Comparison of ENCODE assay signal across 29 cellular contexts in the genomic region with DNA sequence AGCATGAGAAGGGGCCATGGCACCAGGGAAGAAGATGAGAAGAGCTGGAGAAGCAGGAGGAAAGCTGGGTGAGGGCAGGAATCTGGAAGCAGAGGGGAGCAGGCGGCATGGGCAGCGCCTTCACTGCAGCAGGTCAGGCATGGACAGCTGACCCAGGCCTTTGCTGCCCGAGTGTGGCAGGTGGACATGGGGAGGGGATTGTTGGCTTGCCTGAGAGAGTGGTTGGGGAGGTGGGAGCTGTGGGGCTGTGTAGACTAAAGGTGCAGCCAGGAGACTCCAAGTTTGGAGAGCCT. TPM values are rescaled to one million over a fixed set of nuclear protein-coding genes. Genes with fewer than 3 reads are reported as not detected.
"Had no signal": no experiment of that assay in that cellular context is flagged by ENCODE, and none has a peak within 500 bp of the region (broad histone marks: within the 10 kb centered on the region; RNA-seq: fewer than 3 reads in every experiment).

No MANE protein-coding gene starts in this region.

- H3K9me3 Mint-ChIP-seq: activated naive CD4-positive, alpha-beta T cell treated with anti-CD3 and anti-CD28 coated beads, Interleukin-2, amount 50 U/mL, for 72 hours; activated naive CD8-positive, alpha-beta T cell treated with anti-CD3 and anti-CD28 coated beads, Interleukin-2, amount 50 U/mL, for 24 hours had no signal

- H3K4me3 ChIP-seq: ascending aorta, body of pancreas, K562, Peyer's patch, SJSA1 had no signal

- H3K27ac ChIP-seq: ascending aorta, body of pancreas, Peyer's patch, RWPE1, SJSA1 had no signal

- H3K36me3 Mint-ChIP-seq: activated naive CD4-positive, alpha-beta T cell treated with anti-CD3 and anti-CD28 coated beads, Interleukin-2, amount 50 U/mL, for 72 hours; WTC11 had no signal

- H3K36me3 ChIP-seq: ascending aorta, Peyer's patch, SJSA1 had no signal

- DNase-seq: activated CD4-positive, alpha-beta T cell treated with anti-CD3 and anti-CD28 coated beads for 48 hours; activated CD4-positive, alpha-beta T cell treated with anti-CD3 and anti-CD28 coated beads, Interleukin-2, amount 50 U/mL, for 4 hours; activated CD4-positive, CD25-positive, alpha-beta regulatory T cell treated with anti-CD3 and anti-CD28 coated beads, Interleukin-2, amount 50 U/mL, for 72 hours; activated naive CD4-positive, alpha-beta T cell treated with Interleukin-2 at 50 U/mL for 16 hours; activated naive CD8-positive, alpha-beta T cell treated with anti-CD3 and anti-CD28 coated beads, Interleukin-2, amount 50 U/mL, for 24 hours; activated T-cell treated with anti-CD3 and anti-CD28 coated beads, Interleukin-2, amount 50 U/mL, for 1 hour; amniotic stem cell; body of pancreas; central memory CD4-positive, alpha-beta T cell; Karpas-422; MM.1S; NCI-H1105; NCI-H1436; NCI-H1694 treated with DMSO at 0.1 percent for 48 hours; NCI-H2029 treated with DMSO at 0.1 percent for 48 hours; NCI-H510A treated with DMSO at 0.1 percent for 48 hours; NCI-H69; NK-92 treated with Interleukin-12 subunit alpha and Interleukin-12 subunit beta, amount 100 ng/mL, for 24 hours; SHP77; T-helper 9 cell had no signal

- H3K27me3 ChIP-seq: ascending aorta, body of pancreas, Peyer's patch had no signal

- H3K4me3 Mint-ChIP-seq: activated naive CD8-positive, alpha-beta T cell treated with anti-CD3 and anti-CD28 coated beads, Interleukin-2, amount 50 U/mL, for 24 hours; T-helper 1 cell treated with Interleukin-12 subunit alpha and Interleukin-12 subunit beta and Interleukin-4 antibody, amounts not matched to agents 30 μg/mL and 1 μg/mL, for 36 hours; WTC11 had no signal

- H3K4me1 ChIP-seq: ascending aorta had no signal

- H3K9me3 ChIP-seq: ascending aorta, body of pancreas, Peyer's patch, SJSA1 had no signal

- H3K27ac Mint-ChIP-seq: activated naive CD4-positive, alpha-beta T cell treated with anti-CD3 and anti-CD28 coated beads, Interleukin-2, amount 50 U/mL, for 72 hours; activated naive CD8-positive, alpha-beta T cell treated with anti-CD3 and anti-CD28 coated beads, Interleukin-2, amount 50 U/mL, for 24 hours; T-helper 1 cell treated with Interleukin-12 subunit alpha and Interleukin-12 subunit beta and Interleukin-4 antibody, amounts not matched to agents 30 μg/mL and 1 μg/mL, for 36 hours; WTC11 had no signal

RNA-seq across cellular contexts. Expression of gene SLC25A48, which starts 2.3 kb away (rescaled TPM):
- total RNA-seq: activated naive CD4-positive, alpha-beta T cell treated with anti-CD3 and anti-CD28 coated beads, Interleukin-2, amount 50 U/mL, for 72 hours; ascending aorta; bronchial epithelial cell; SJSA1 had no signal
